ENCODE assay signal across 9 cellular contexts in genomic region chr11:30914143-30914762, GRCh38.
DNase-seq lines count a peak whose midpoint lies in the region; ATAC-seq and TF ChIP-seq lines count a peak whose summit lies in the region.
"Had no signal": no experiment of that assay in that cellular context is flagged by ENCODE, and none has a peak within 500 bp of the region (broad histone marks: within the 10 kb centered on the region; RNA-seq: fewer than 3 reads in every experiment).

No MANE protein-coding gene starts in this region.

- no peaks in the 10 kb centered on the region for H4K20me1 ChIP-seq in OCI-LY7 (ENCODE audit: insufficient read depth, low read length)
- H4K20me1 ChIP-seq: BLaER1 had no signal

- H3K36me3 ChIP-seq in OCI-LY7 (ENCODE audit: insufficient read depth, low read length) = no peaks in the 10 kb centered on the region
- H3K36me3 ChIP-seq: BLaER1 had no signal

- ATAC-seq in HG03280 (IDR thresholded peaks at IDR 0.05; ENCODE audit: unreplicated experiment) = peak; percentile 64

- no peak overlapping the region for H3K4me2 ChIP-seq in OCI-LY7 (ENCODE audit: low read length)
- H3K4me2 ChIP-seq: BLaER1 had no signal

- no peak overlapping the region for H2AFZ ChIP-seq in OCI-LY7 (ENCODE audit: low read length)

- H3K27ac ChIP-seq in OCI-LY7 (ENCODE audit: low read depth, low read length, poor library complexity, severe bottlenecking) (no peak overlapping the region), epithelial cell of prostate (no peak overlapping the region)
- H3K27ac ChIP-seq: BLaER1 had no signal

- BruUV-seq in OCI-LY7 (replicated peaks; lab: Mats Ljungman, UMichigan) = no TSS peak

- no peaks in the 10 kb centered on the region for H3K9me2 ChIP-seq in OCI-LY7 (ENCODE audit: insufficient read depth, low read length)

- POLR2A ChIA-PET in OCI-LY7 (lab: Charles Lee) = interaction anchor here (0.6 to 0.7 kb wide), 5 partner anchors 138 to 1517 kb away, joined by 3 to 9 read pairs (median 3); no protein-coding TSS in a partner anchor

- no peak overlapping the region for H3K4me3 ChIP-seq in OCI-LY7 (ENCODE audit: low read depth, low read length, poor library complexity, severe bottlenecking)
- H3K4me3 ChIP-seq: BLaER1 had no signal

- TF ChIP-seq CTCF in OCI-LY7 (conservative IDR thresholded peaks at IDR 0.05; ENCODE audit: low read length) = peak; percentile 50; the same call in 1 of the 2 replicates

- H3K79me2 ChIP-seq in OCI-LY7 (ENCODE audit: insufficient read depth, low read depth, low read length) = no peaks in the 10 kb centered on the region

- intact Hi-C loops in OCI-LY7 (cut with micrococcal nuclease; ENCODE audit: unreplicated experiment) = loop anchor here (10.0 kb wide), 1 partner anchor 789 kb away; no protein-coding TSS in a partner anchor

- no peaks in the 10 kb centered on the region for H3K4me1 ChIP-seq in OCI-LY7 (ENCODE audit: insufficient read depth, low read length, poor library complexity, severe bottlenecking)

- DNase-seq in NCI-H1417 (lab: John Stamatoyannopoulos, UW) (peak in 2 of 3 experiments; percentile 6 to 31), NCI-H1417 treated with DMSO at 0.1 percent for 48 hours (lab: John Stamatoyannopoulos, UW) (no peak), OCI-LY7 (ENCODE audit: low spot score) (peak; percentile 23), epithelial cell of prostate (ENCODE audit: low read depth, low spot score) (peak; percentile 14), myocyte (ENCODE audit: low read depth) (peak; percentile 72), cortex of kidney (lab: John Stamatoyannopoulos, UW) (no peak)
- DNase-seq in activated effector memory CD4-positive, alpha-beta T cell treated with Interleukin-2 at 50 U/mL for 16 hours = no peak

- CTCF ChIA-PET in OCI-LY7 (lab: Charles Lee; ENCODE audit: unreplicated experiment) = no interaction called here

- no peaks in the 10 kb centered on the region for H3K9me3 ChIP-seq in OCI-LY7 (ENCODE audit: low read length)
- H3K9me3 ChIP-seq: BLaER1 had no signal

Comparison
In these comparisons a context has a peak if more than half of its experiments do, and no peak if none do; other contexts are left out.
1. DNase-seq: peak in NCI-H1417 (2 of 3), OCI-LY7 (single experiment), epithelial cell of prostate (single experiment) and myocyte (single experiment); none in NCI-H1417 treated with DMSO at 0.1 percent for 48 hours (single experiment), activated effector memory CD4-positive, alpha-beta T cell treated with Interleukin-2 at 50 U/mL for 16 hours (single experiment) and cortex of kidney (single experiment).